ENCODE assay signal across 9 cellular contexts in genomic region chr16:88815901-88816589, GRCh38. TPM values are rescaled to one million over a fixed set of nuclear protein-coding genes. Genes with fewer than 3 reads are reported as not detected.
A peak's percentile ranks its signal among the peaks of the same experiment; 100 is the strongest.
DNase-seq lines count a peak whose midpoint lies in the region; ATAC-seq, FAIRE-seq and TF ChIP-seq lines count a peak whose summit lies in the region.
"Had no signal": no experiment of that assay in that cellular context is flagged by ENCODE, and none has a peak within 500 bp of the region (broad histone marks: within the 10 kb centered on the region; RNA-seq: fewer than 3 reads in every experiment).

No MANE protein-coding gene starts in this region.

- no peaks in the 10 kb centered on the region for H3K9me3 ChIP-seq in T-helper 17 cell (ENCODE audit: control insufficient read depth, low read length, poor library complexity, severe bottlenecking)

- FAIRE-seq in D721Med (lab: Jason Lieb, UNC), result no peak

- H3K4me1 Mint-ChIP-seq in T-helper 17 cell, result peaks cover 3% of the 10 kb centered on the region
- H3K4me1 Mint-ChIP-seq in chondrocyte (ENCODE audit: low read depth), result peaks cover 6% of the 10 kb centered on the region
- peaks cover 9% of the 10 kb centered on the region for H3K4me1 Mint-ChIP-seq in neural crest cell

- no peak for DNase-seq in D721Med (ENCODE audit: insufficient read length, low spot score)
- DNase-seq in HT1080 (ENCODE audit: low read depth), result peak; percentile 46
- peak in 2 of 3 donors; percentile 35 to 45 for DNase-seq in T-helper 17 cell
- no peak for DNase-seq in chondrocyte (ENCODE audit: low spot score)
- no peak for DNase-seq in neural crest cell (ENCODE audit: low read depth, low spot score)
- no peak for DNase-seq in RKO (ENCODE audit: low spot score)
- no peak for DNase-seq in SW 1271 (lab: John Stamatoyannopoulos, UW)

- TF ChIP-seq CTCF in D721Med (IDR thresholded peaks at IDR 0.05; ENCODE audit: insufficient read depth, missing control alignments), result peak; percentile 64
- TF ChIP-seq CTCF in chondrocyte (IDR thresholded peaks at IDR 0.05), result peak; percentile 83
- TF ChIP-seq CTCF in neural crest cell (conservative IDR thresholded peaks at IDR 0.05), result peak; percentile 72

- no peaks in the 10 kb centered on the region for H3K27me3 Mint-ChIP-seq in T-helper 17 cell
- H3K27me3 Mint-ChIP-seq in chondrocyte (ENCODE audit: low read depth), result no peaks in the 10 kb centered on the region
- H3K27me3 Mint-ChIP-seq in neural crest cell (ENCODE audit: low read depth), result peaks cover 4% of the 10 kb centered on the region

- no peak overlapping the region for H3K27ac Mint-ChIP-seq in T-helper 17 cell
- no peak overlapping the region for H3K27ac Mint-ChIP-seq in chondrocyte (ENCODE audit: unreplicated experiment)
- no peak overlapping the region for H3K27ac Mint-ChIP-seq in neural crest cell (ENCODE audit: unreplicated experiment)

- H3K9me3 Mint-ChIP-seq in chondrocyte (ENCODE audit: low read depth) (no peaks in the 10 kb centered on the region), neural crest cell (no peaks in the 10 kb centered on the region)

- H3K36me3 Mint-ChIP-seq in T-helper 17 cell (ENCODE audit: low read depth), result no peaks in the 10 kb centered on the region
- no peaks in the 10 kb centered on the region for H3K36me3 Mint-ChIP-seq in chondrocyte (ENCODE audit: low read depth)
- no peaks in the 10 kb centered on the region for H3K36me3 Mint-ChIP-seq in neural crest cell (ENCODE audit: low read depth)

- H3K4me3 Mint-ChIP-seq in T-helper 17 cell, result no peak overlapping the region
- H3K4me3 Mint-ChIP-seq in chondrocyte (ENCODE audit: unreplicated experiment), result no peak overlapping the region
- no peak overlapping the region for H3K4me3 Mint-ChIP-seq in neural crest cell

- ATAC-seq in T-helper 17 cell, result no peak
- ATAC-seq in HG03159 (IDR thresholded peaks at IDR 0.05; ENCODE audit: unreplicated experiment), result no peak
- ATAC-seq: left colon had no signal

RNA-seq across cellular contexts. Expression of gene APRT, which starts 4.3 kb away (rescaled TPM):
- 374 and 377 TPM in 2 replicates for total RNA-seq in HT1080 (2014; rRNA removed; shearing (Covaris generic))
- polyA plus RNA-seq in HT1080 (2015; cell fraction: cytosol; rRNA removed), result 235 and 349 TPM in 2 replicates
- 147 and 160 TPM in 2 replicates for polyA plus RNA-seq in HT1080 (2015; cell fraction: nucleus; rRNA removed)
- 100 to 1,000 TPM; 130 to 158 TPM for total RNA-seq in T-helper 17 cell
- 68.8 to 90.2 TPM (median 70.7 TPM) in 3 replicates for total RNA-seq in chondrocyte
- total RNA-seq in neural crest cell, result 114 and 116 TPM in 2 replicates

RNA-seq across cellular contexts. Expression of gene CDT1, which starts 12.5 kb away (rescaled TPM):
- total RNA-seq in HT1080 (2014; rRNA removed; shearing (Covaris generic)), result 33.5 and 64.6 TPM in 2 replicates
- 52.5 and 53.0 TPM in 2 replicates for polyA plus RNA-seq in HT1080 (2015; cell fraction: cytosol; rRNA removed)
- 42.6 and 43.1 TPM in 2 replicates for polyA plus RNA-seq in HT1080 (2015; cell fraction: nucleus; rRNA removed)
- total RNA-seq in T-helper 17 cell (1 to 10 TPM in 1 of 2 donors, under 1 TPM in 1; 0.42 to 1.3 TPM), chondrocyte (2.9 to 11.7 TPM (median 3.7 TPM) in 3 replicates), neural crest cell (79.6 and 79.9 TPM in 2 replicates)

RNA-seq across cellular contexts. Expression of gene PIEZO1, which starts 31.0 kb away (rescaled TPM):
- total RNA-seq in HT1080 (2014; rRNA removed; shearing (Covaris generic)), result 152 and 159 TPM in 2 replicates
- polyA plus RNA-seq in HT1080 (2015; cell fraction: cytosol; rRNA removed), result 88.4 and 95.7 TPM in 2 replicates
- polyA plus RNA-seq in HT1080 (2015; cell fraction: nucleus; rRNA removed), result 280 and 286 TPM in 2 replicates
- 100 to 1,000 TPM; 272 to 318 TPM for total RNA-seq in T-helper 17 cell
- total RNA-seq in chondrocyte, result 134 to 209 TPM (median 208 TPM) in 3 replicates
- 17.8 and 20.7 TPM in 2 replicates for total RNA-seq in neural crest cell

RNA-seq across cellular contexts. Expression of gene GALNS, which starts 40.7 kb away (rescaled TPM):
- 5.1 and 7.4 TPM in 2 replicates for total RNA-seq in HT1080 (2014; rRNA removed; shearing (Covaris generic))
- 16.9 and 22.8 TPM in 2 replicates for polyA plus RNA-seq in HT1080 (2015; cell fraction: cytosol; rRNA removed)
- polyA plus RNA-seq in HT1080 (2015; cell fraction: nucleus; rRNA removed), result 27.1 and 36.0 TPM in 2 replicates
- total RNA-seq in T-helper 17 cell, result 10 to 100 TPM; 37.2 to 38.6 TPM
- total RNA-seq in chondrocyte, result 34.1 to 36.6 TPM (median 34.6 TPM) in 3 replicates
- total RNA-seq in neural crest cell, result 19.7 and 20.1 TPM in 2 replicates

RNA-seq across cellular contexts. Expression of gene TRAPPC2L, which starts 40.9 kb away (rescaled TPM):
- 58.5 and 74.3 TPM in 2 replicates for total RNA-seq in HT1080 (2014; rRNA removed; shearing (Covaris generic))
- 29.3 and 33.7 TPM in 2 replicates for polyA plus RNA-seq in HT1080 (2015; cell fraction: cytosol; rRNA removed)
- polyA plus RNA-seq in HT1080 (2015; cell fraction: nucleus; rRNA removed), result 24.2 and 25.7 TPM in 2 replicates
- total RNA-seq in T-helper 17 cell, result 10 to 100 TPM; 33.5 to 43.0 TPM
- total RNA-seq in chondrocyte, result 42.7 to 55.8 TPM (median 52.5 TPM) in 3 replicates
- 89.8 and 95.1 TPM in 2 replicates for total RNA-seq in neural crest cell

Comparison
In these comparisons a context has a peak if more than half of its experiments do, and no peak if none do; other contexts are left out.
1. DNase-seq: peak in HT1080 (single experiment) and T-helper 17 cell (2 of 3); none in D721Med (single experiment), chondrocyte (single experiment), neural crest cell (single experiment), RKO (single experiment) and SW 1271 (0 of 2).
2. Peak in every context shown above with its lines, with median percentiles within 50 percentile points of each other: CTCF ChIP-seq.